Comparison of ENCODE assay signal across 9 cellular contexts in genomic region chr11:83819936-83820549, GRCh38.
DNase-seq lines count a peak whose midpoint lies in the region; ATAC-seq and FAIRE-seq lines count a peak whose summit lies in the region.
"Had no signal": no experiment of that assay in that cellular context is flagged by ENCODE, and none has a peak within 500 bp of the region (broad histone marks: within the 10 kb centered on the region; RNA-seq: fewer than 3 reads in every experiment).

No MANE protein-coding gene starts in this region.

- DNase-seq in SIG-M5 treated with dmso at 0.1 percent for 504 hours (lab: John Stamatoyannopoulos, UW; ENCODE audit: unreplicated experiment) (peak; percentile 51), SIG-M5 (lab: John Stamatoyannopoulos, UW) (no peak), KG1 (lab: John Stamatoyannopoulos, UW) (peak; percentile 20), RCC 7860 (ENCODE audit: low spot score) (peak; percentile 42), neuronal stem cell (ENCODE audit: low spot score) (peak; percentile 18)
- no peak for DNase-seq in activated T-cell treated with anti-CD3 and anti-CD28 coated beads, Interleukin-2, amount 50 U/mL, for 4 hours
- DNase-seq in activated T-helper 1 cell treated with anti-CD3 and anti-CD28 coated beads, Interleukin-12 subunit alpha, Interleukin-12 subunit beta, Interleukin-2, Interleukin-4 antibody, amounts not matched to agents 30 ng/mL and 10 ng/mL and 1 ng/mL, durations not matched to agents 14 hours and 24 hours and 36 hours (ENCODE audit: low spot score), result no peak
- DNase-seq: activated naive CD8-positive, alpha-beta T cell treated with anti-CD3 and anti-CD28 coated beads, Interleukin-2, amount 10 ng/mL, durations not matched to agents 7 days and 5 days had no signal

- no peak overlapping the region for H2AFZ ChIP-seq in neuronal stem cell (ENCODE audit: low read length)

- peaks cover 2% of the 10 kb centered on the region for H3K27me3 Mint-ChIP-seq in activated T-cell treated with anti-CD3 and anti-CD28 coated beads, Interleukin-2, amount 50 U/mL, for 4 hours (ENCODE audit: low read depth)
- peaks cover 2% of the 10 kb centered on the region for H3K27me3 Mint-ChIP-seq in activated T-helper 1 cell treated with anti-CD3 and anti-CD28 coated beads, Interleukin-12 subunit alpha, Interleukin-12 subunit beta, Interleukin-2, Interleukin-4 antibody, amounts not matched to agents 30 ng/mL and 10 ng/mL and 1 ng/mL, durations not matched to agents 14 hours and 24 hours and 36 hours (ENCODE audit: insufficient read depth)

- H3K4me2 ChIP-seq in neuronal stem cell (ENCODE audit: insufficient read depth, low read length, poor library complexity, severe bottlenecking), result no peak overlapping the region

- H4K91ac ChIP-seq in neuronal stem cell (ENCODE audit: low read depth, low read length, poor library complexity), result no peak overlapping the region

- no peak overlapping the region for H3K27ac Mint-ChIP-seq in activated T-helper 1 cell treated with anti-CD3 and anti-CD28 coated beads, Interleukin-12 subunit alpha, Interleukin-12 subunit beta, Interleukin-2, Interleukin-4 antibody, amounts not matched to agents 30 ng/mL and 10 ng/mL and 1 ng/mL, durations not matched to agents 14 hours and 24 hours and 36 hours
- H3K27ac Mint-ChIP-seq: activated naive CD8-positive, alpha-beta T cell treated with anti-CD3 and anti-CD28 coated beads, Interleukin-2, amount 10 ng/mL, durations not matched to agents 7 days and 5 days had no signal

- H3K4me3 ChIP-seq in neuronal stem cell (ENCODE audit: low read length in 2 of 2), result no peak overlapping the region

- H3K4me3 Mint-ChIP-seq in activated T-cell treated with anti-CD3 and anti-CD28 coated beads, Interleukin-2, amount 50 U/mL, for 4 hours, result no peak overlapping the region
- no peak overlapping the region for H3K4me3 Mint-ChIP-seq in activated T-helper 1 cell treated with anti-CD3 and anti-CD28 coated beads, Interleukin-12 subunit alpha, Interleukin-12 subunit beta, Interleukin-2, Interleukin-4 antibody, amounts not matched to agents 30 ng/mL and 10 ng/mL and 1 ng/mL, durations not matched to agents 14 hours and 24 hours and 36 hours
- H3K4me3 Mint-ChIP-seq: activated naive CD8-positive, alpha-beta T cell treated with anti-CD3 and anti-CD28 coated beads, Interleukin-2, amount 10 ng/mL, durations not matched to agents 7 days and 5 days had no signal

- H3K79me1 ChIP-seq in neuronal stem cell (ENCODE audit: low read depth, low read length), result no peaks in the 10 kb centered on the region

- H3K36me3 ChIP-seq in neuronal stem cell (replicated peaks in 1 of 2; ENCODE audit: control insufficient read depth in 2 of 2, insufficient read depth in 2 of 2, low read length in 2 of 2), result no peaks in the 10 kb centered on the region

- ATAC-seq in esophagus mucosa, result peak; percentile 49
- ATAC-seq in activated T-cell treated with anti-CD3 and anti-CD28 coated beads, Interleukin-2, amount 50 U/mL, for 4 hours, result no peak

- no peak overlapping the region for H2BK15ac ChIP-seq in neuronal stem cell (ENCODE audit: low read length)

- H3K36me3 Mint-ChIP-seq in activated T-cell treated with anti-CD3 and anti-CD28 coated beads, Interleukin-2, amount 50 U/mL, for 4 hours (ENCODE audit: insufficient read depth), result no peaks in the 10 kb centered on the region
- H3K36me3 Mint-ChIP-seq in activated T-helper 1 cell treated with anti-CD3 and anti-CD28 coated beads, Interleukin-12 subunit alpha, Interleukin-12 subunit beta, Interleukin-2, Interleukin-4 antibody, amounts not matched to agents 30 ng/mL and 10 ng/mL and 1 ng/mL, durations not matched to agents 14 hours and 24 hours and 36 hours (ENCODE audit: low read depth), result no peaks in the 10 kb centered on the region
- H3K36me3 Mint-ChIP-seq: activated naive CD8-positive, alpha-beta T cell treated with anti-CD3 and anti-CD28 coated beads, Interleukin-2, amount 10 ng/mL, durations not matched to agents 7 days and 5 days had no signal

- H3K27me3 ChIP-seq in neuronal stem cell (ENCODE audit: control insufficient read depth in 3 of 3, insufficient read depth in 3 of 3, low read depth in 1 of 3, low read length in 3 of 3), result peaks cover 0 to 4% (median 0%) of the 10 kb centered on the region in 3 experiments

- no peak overlapping the region for H3K23ac ChIP-seq in neuronal stem cell (ENCODE audit: low read depth, low read length, poor library complexity)

- H3K4ac ChIP-seq in neuronal stem cell (ENCODE audit: low read length), result no peak overlapping the region

- H3K9me3 Mint-ChIP-seq in activated T-cell treated with anti-CD3 and anti-CD28 coated beads, Interleukin-2, amount 50 U/mL, for 4 hours, result no peaks in the 10 kb centered on the region
- H3K9me3 Mint-ChIP-seq in activated T-helper 1 cell treated with anti-CD3 and anti-CD28 coated beads, Interleukin-12 subunit alpha, Interleukin-12 subunit beta, Interleukin-2, Interleukin-4 antibody, amounts not matched to agents 30 ng/mL and 10 ng/mL and 1 ng/mL, durations not matched to agents 14 hours and 24 hours and 36 hours, result no peaks in the 10 kb centered on the region
- H3K9me3 Mint-ChIP-seq: activated naive CD8-positive, alpha-beta T cell treated with anti-CD3 and anti-CD28 coated beads, Interleukin-2, amount 10 ng/mL, durations not matched to agents 7 days and 5 days had no signal

- H2BK120ac ChIP-seq in neuronal stem cell (ENCODE audit: low read depth, low read length), result no peak overlapping the region

- WGBS in neuronal stem cell (ENCODE audit: extremely low coverage in 2 of 2, insufficient read length in 2 of 2, insufficient replicate concordance in 1 of 2), 2 donors, result no CpG with 5 or more reads among the region's 2 CpGs

- H3K14ac ChIP-seq in neuronal stem cell (ENCODE audit: low read length), result no peak overlapping the region

- peaks cover 0 to 3% of the 10 kb centered on the region in 2 donors for H3K4me1 ChIP-seq in neuronal stem cell (ENCODE audit: control insufficient read depth in 2 of 2, insufficient read depth in 1 of 2, low read depth in 1 of 2, low read length in 2 of 2)

- H3K9ac ChIP-seq in neuronal stem cell (ENCODE audit: low read depth, low read length, poor library complexity), result no peak overlapping the region

- H3K18ac ChIP-seq in neuronal stem cell (ENCODE audit: low read length), result no peak overlapping the region

- no peak overlapping the region for H2AK5ac ChIP-seq in neuronal stem cell (ENCODE audit: low read depth, low read length)

- peak; percentile 62 for FAIRE-seq in RCC 7860 (lab: Jason Lieb, UNC)

- H2BK12ac ChIP-seq in neuronal stem cell (ENCODE audit: low read length), result no peak overlapping the region

- intact Hi-C loops in activated T-helper 1 cell treated with anti-CD3 and anti-CD28 coated beads, Interleukin-12 subunit alpha, Interleukin-12 subunit beta, Interleukin-2, Interleukin-4 antibody, amounts not matched to agents 30 ng/mL and 10 ng/mL and 1 ng/mL, durations not matched to agents 14 hours and 24 hours and 36 hours (cut with micrococcal nuclease), result loop anchor here (1.0 to 10.0 kb wide), 2 partner anchors 527 to 1135 kb away; no protein-coding TSS in a partner anchor

- H3K9me3 ChIP-seq in neuronal stem cell (replicated peaks in 1 of 2; ENCODE audit: control insufficient read depth in 2 of 2, insufficient read depth in 1 of 2, low read depth in 1 of 2, low read length in 2 of 2), result no peaks in the 10 kb centered on the region

- no peaks in the 10 kb centered on the region for H3K4me1 Mint-ChIP-seq in activated T-cell treated with anti-CD3 and anti-CD28 coated beads, Interleukin-2, amount 50 U/mL, for 4 hours (ENCODE audit: low read depth)
- H3K4me1 Mint-ChIP-seq in activated T-helper 1 cell treated with anti-CD3 and anti-CD28 coated beads, Interleukin-12 subunit alpha, Interleukin-12 subunit beta, Interleukin-2, Interleukin-4 antibody, amounts not matched to agents 30 ng/mL and 10 ng/mL and 1 ng/mL, durations not matched to agents 14 hours and 24 hours and 36 hours (ENCODE audit: low read depth), result no peaks in the 10 kb centered on the region
- H3K4me1 Mint-ChIP-seq: activated naive CD8-positive, alpha-beta T cell treated with anti-CD3 and anti-CD28 coated beads, Interleukin-2, amount 10 ng/mL, durations not matched to agents 7 days and 5 days had no signal

- H4K8ac ChIP-seq in neuronal stem cell (ENCODE audit: low read depth, low read length), result no peak overlapping the region

- H2BK5ac ChIP-seq in neuronal stem cell (ENCODE audit: low read length), result no peak overlapping the region

- H3K27ac ChIP-seq in neuronal stem cell (replicated peaks; ENCODE audit: low read length), result no peak overlapping the region

Comparison
In these comparisons a context has a peak if more than half of its experiments do, and no peak if none do; other contexts are left out.
1. DNase-seq: peak in SIG-M5 treated with dmso at 0.1 percent for 504 hours (single experiment), KG1 (single experiment), RCC 7860 (single experiment) and neuronal stem cell (single experiment); none in SIG-M5 (single experiment), activated T-cell treated with anti-CD3 and anti-CD28 coated beads, Interleukin-2, amount 50 U/mL, for 4 hours (single experiment) and activated T-helper 1 cell treated with anti-CD3 and anti-CD28 coated beads, Interleukin-12 subunit alpha, Interleukin-12 subunit beta, Interleukin-2, Interleukin-4 antibody, amounts not matched to agents 30 ng/mL and 10 ng/mL and 1 ng/mL, durations not matched to agents 14 hours and 24 hours and 36 hours (single experiment).